32 cellular contexts compared by ENCODE assay signal in genomic region chr6:1420382-1420781, GRCh38. TPM values are rescaled to one million over a fixed set of nuclear protein-coding genes. Genes with fewer than 3 reads are reported as not detected.
"Had no signal": no experiment of that assay in that cellular context is flagged by ENCODE, and none has a peak within 500 bp of the region (broad histone marks: within the 10 kb centered on the region; RNA-seq: fewer than 3 reads in every experiment).

No MANE protein-coding gene starts in this region.

- H3K4me3 Mint-ChIP-seq: naive thymus-derived CD8-positive, alpha-beta T cell; natural killer cell treated with Interleukin-12 subunit alpha and Interleukin-12 subunit beta and Interleukin-15 and Interleukin-18, amount 100 ng/mL, for 72 hours; nephron progenitor cell; neural crest cell; stimulated activated memory B cell treated with anti-CD40 and anti-IgM and Interleukin-4, amounts not matched to agents 10 μg/mL and 1 μg/mL and 100 μg/mL, for 72 hours; stimulated activated naive CD8-positive, alpha-beta T cell treated with anti-CD3 and anti-CD28 coated beads, Interleukin-15, amount 100 ng/mL, for 72 hours; type B pancreatic cell had no signal

- H3K36me3 Mint-ChIP-seq: stimulated activated memory B cell treated with anti-CD40 and anti-IgM and Interleukin-4, amounts not matched to agents 10 μg/mL and 1 μg/mL and 100 μg/mL, for 72 hours; type B pancreatic cell had no signal

- ATAC-seq: naive thymus-derived CD8-positive, alpha-beta T cell; natural killer cell treated with Interleukin-12 subunit alpha and Interleukin-12 subunit beta and Interleukin-15 and Interleukin-18, amount 100 ng/mL, for 72 hours; psoas muscle; right cardiac atrium; sciatic nerve; stimulated activated memory B cell treated with anti-CD40 and anti-IgM and Interleukin-4, amounts not matched to agents 10 μg/mL and 1 μg/mL and 100 μg/mL, for 72 hours; stimulated activated naive CD8-positive, alpha-beta T cell treated with anti-CD3 and anti-CD28 coated beads, Interleukin-15, amount 100 ng/mL, for 72 hours; stimulated activated naive CD8-positive, alpha-beta T cell treated with anti-CD3 and anti-CD28 coated beads, Interleukin-15, Interleukin-2, amounts not matched to agents 100 U/mL and 50 U/mL, for 24 hours; upper lobe of right lung had no signal

- H3K4me3 ChIP-seq: ovary, psoas muscle, skin epidermis, smooth muscle cell, spleen, suprapubic skin, testis, tibial artery, transverse colon, upper lobe of right lung, uterus had no signal

- H3K4me1 ChIP-seq: parathyroid adenoma, psoas muscle, spleen, suprapubic skin, testis, tibial artery, transverse colon, upper lobe of right lung, uterus had no signal

- DNase-seq: naive thymus-derived CD8-positive, alpha-beta T cell; nephron progenitor cell; occipital lobe; ovary; posterior cingulate gyrus; psoas muscle; right cardiac atrium; spleen; stimulated activated CD4-positive, alpha-beta T cell treated with anti-CD3 and anti-CD28 coated beads, Interleukin-12 subunit alpha, Interleukin-12 subunit beta, amount 100 ng/mL, for 4 hours; stimulated activated CD4-positive, alpha-beta T cell treated with anti-CD3 and anti-CD28 coated beads, Interleukin-1b, Interleukin-23, amount 100 ng/mL, for 48 hours; stimulated activated CD4-positive, alpha-beta T cell treated with anti-CD3 and anti-CD28 coated beads, Interleukin-4, amount 100 ng/mL, for 1 hour; stimulated activated CD4-positive, alpha-beta T cell treated with anti-CD3 and anti-CD28 coated beads, Interleukin-4, amount 100 ng/mL, for 4 hours; stimulated activated CD8-positive, alpha-beta memory T cell treated with anti-CD3 and anti-CD28 coated beads, Interleukin-4, amount 100 ng/mL, for 48 hours; stimulated activated naive CD4-positive, alpha-beta T cell; stimulated activated naive CD8-positive, alpha-beta T cell treated with anti-CD3 and anti-CD28 coated beads, Interleukin-15, amount 100 ng/mL, for 72 hours; stimulated activated naive CD8-positive, alpha-beta T cell treated with anti-CD3 and anti-CD28 coated beads, Interleukin-15, Interleukin-2, amounts not matched to agents 100 U/mL and 50 U/mL, for 24 hours; substantia nigra; testis; tibial artery; transverse colon; upper lobe of right lung; uterus had no signal

- H3K79me2 ChIP-seq: parathyroid adenoma had no signal

- H3K27ac ChIP-seq: ovary, parathyroid adenoma, psoas muscle, skin epidermis, spleen, suprapubic skin, testis, tibial artery, transverse colon, upper lobe of right lung, uterus had no signal

- H3K4me2 ChIP-seq: smooth muscle cell had no signal

- H3K27ac Mint-ChIP-seq: naive thymus-derived CD8-positive, alpha-beta T cell; natural killer cell treated with Interleukin-12 subunit alpha and Interleukin-12 subunit beta and Interleukin-15 and Interleukin-18, amount 100 ng/mL, for 72 hours; nephron progenitor cell; progenitor cell of endocrine pancreas; stimulated activated memory B cell treated with anti-CD40 and anti-IgM and Interleukin-4, amounts not matched to agents 10 μg/mL and 1 μg/mL and 100 μg/mL, for 72 hours; stimulated activated naive CD8-positive, alpha-beta T cell treated with anti-CD3 and anti-CD28 coated beads, Interleukin-15, amount 100 ng/mL, for 72 hours; type B pancreatic cell had no signal

- H3K36me3 ChIP-seq: ovary, spleen, suprapubic skin, tibial artery, transverse colon, upper lobe of right lung, uterus had no signal

- H3K4me1 Mint-ChIP-seq: neural crest cell had no signal

- H3K27me3 ChIP-seq: ovary, suprapubic skin, testis, upper lobe of right lung, uterus had no signal

- H2AFZ ChIP-seq: parathyroid adenoma had no signal

- H3K9me3 Mint-ChIP-seq: natural killer cell treated with Interleukin-12 subunit alpha and Interleukin-12 subunit beta and Interleukin-15 and Interleukin-18, amount 100 ng/mL, for 72 hours; stimulated activated naive CD8-positive, alpha-beta T cell treated with anti-CD3 and anti-CD28 coated beads, Interleukin-15, amount 100 ng/mL, for 72 hours; type B pancreatic cell had no signal

- H3K9ac ChIP-seq: parathyroid adenoma had no signal

- H3K9me3 ChIP-seq: ovary, psoas muscle, suprapubic skin, testis, transverse colon, upper lobe of right lung, uterus had no signal

RNA-seq across cellular contexts. Expression of gene FOXF2, which starts 31.0 kb away (rescaled TPM):
- total RNA-seq: naive thymus-derived CD8-positive, alpha-beta T cell; natural killer cell treated with Interleukin-12 subunit alpha and Interleukin-12 subunit beta and Interleukin-15 and Interleukin-18, amount 100 ng/mL, for 72 hours; neural crest cell; progenitor cell of endocrine pancreas; spleen; uterus had no signal
- polyA plus RNA-seq: naive thymus-derived CD8-positive, alpha-beta T cell; spleen had no signal
